ENCODE assay signal across 29 cellular contexts in genomic region chr7:1616741-1617140, GRCh38. TPM values are rescaled to one million over a fixed set of nuclear protein-coding genes. Genes with fewer than 3 reads are reported as not detected.
"Had no signal": no experiment of that assay in that cellular context is flagged by ENCODE, and none has a peak within 500 bp of the region (broad histone marks: within the 10 kb centered on the region; RNA-seq: fewer than 3 reads in every experiment).

No MANE protein-coding gene starts in this region.

- H3K27ac ChIP-seq: ascending aorta, cardiac muscle cell, SK-N-MC, WERI-Rb-1 had no signal

- H3K9me3 ChIP-seq: ascending aorta had no signal

- H3K4me3 ChIP-seq: ascending aorta, cardiac muscle cell, SK-N-MC had no signal

- H3K27ac Mint-ChIP-seq: activated CD4-positive, alpha-beta memory T cell treated with anti-CD3 and anti-CD28 coated beads, Interleukin-2, amount 10 ng/mL, durations not matched to agents 7 days and 5 days; activated CD8-positive, alpha-beta memory T cell treated with anti-CD3 and anti-CD28 coated beads, Interleukin-2, amount 10 ng/mL, durations not matched to agents 7 days and 5 days; activated naive CD4-positive, alpha-beta T cell treated with anti-CD3 and anti-CD28 coated beads, Interleukin-2, amount 10 ng/mL, durations not matched to agents 7 days and 5 days; activated naive CD8-positive, alpha-beta T cell treated with anti-CD3 and anti-CD28 coated beads, Interleukin-2, amount 10 ng/mL, durations not matched to agents 7 days and 5 days had no signal

- ATAC-seq: activated CD8-positive, alpha-beta memory T cell treated with anti-CD3 and anti-CD28 coated beads, Interleukin-2, amount 10 ng/mL, durations not matched to agents 7 days and 5 days had no signal

- H3K9me3 Mint-ChIP-seq: activated naive CD8-positive, alpha-beta T cell treated with anti-CD3 and anti-CD28 coated beads, Interleukin-2, amount 10 ng/mL, durations not matched to agents 7 days and 5 days; central memory CD8-positive, alpha-beta T cell had no signal

- H3K4me1 Mint-ChIP-seq: activated CD4-positive, alpha-beta memory T cell treated with anti-CD3 and anti-CD28 coated beads, Interleukin-2, amount 10 ng/mL, durations not matched to agents 7 days and 5 days; activated CD8-positive, alpha-beta memory T cell treated with anti-CD3 and anti-CD28 coated beads, Interleukin-2, amount 10 ng/mL, durations not matched to agents 7 days and 5 days; activated naive CD4-positive, alpha-beta T cell treated with anti-CD3 and anti-CD28 coated beads, Interleukin-2, amount 10 ng/mL, durations not matched to agents 7 days and 5 days; activated naive CD8-positive, alpha-beta T cell treated with anti-CD3 and anti-CD28 coated beads, Interleukin-2, amount 10 ng/mL, durations not matched to agents 7 days and 5 days; central memory CD8-positive, alpha-beta T cell had no signal

- H3K4me1 ChIP-seq: ascending aorta had no signal

- DNase-seq: activated CD4-positive, alpha-beta memory T cell treated with anti-CD3 and anti-CD28 coated beads, Interleukin-2, amount 10 ng/mL, durations not matched to agents 7 days and 5 days; activated CD4-positive, alpha-beta T cell treated with anti-CD3 and anti-CD28 coated beads for 1 hour; activated CD4-positive, alpha-beta T cell treated with anti-CD3 and anti-CD28 coated beads for 48 hours; activated CD4-positive, CD25-positive, alpha-beta regulatory T cell; activated CD8-positive, alpha-beta memory T cell treated with anti-CD3 and anti-CD28 coated beads for 24 hours; activated CD8-positive, alpha-beta memory T cell treated with anti-CD3 and anti-CD28 coated beads, Interleukin-2, amount 10 ng/mL, durations not matched to agents 7 days and 5 days; activated CD8-positive, alpha-beta memory T cell treated with anti-CD3 and anti-CD28 coated beads, Interleukin-2, amount 50 U/mL, for 48 hours; activated effector memory CD4-positive, alpha-beta T cell treated with Interleukin-2 at 50 U/mL for 16 hours; activated naive CD4-positive, alpha-beta T cell treated with anti-CD3 and anti-CD28 coated beads, Interleukin-2, amount 10 ng/mL, durations not matched to agents 7 days and 5 days; activated naive CD8-positive, alpha-beta T cell treated with anti-CD3 and anti-CD28 coated beads, Interleukin-2, amount 10 ng/mL, durations not matched to agents 7 days and 5 days; activated T-cell treated with anti-CD3 and anti-CD28 coated beads, Interleukin-2, amount 50 U/mL, for 48 hours; amygdala; NCI-H1092; NCI-H1436 treated with DMSO at 0.1 percent for 48 hours; NCI-H1694 treated with DMSO at 0.1 percent for 48 hours; NCI-H2029; NCI-H510A; NCI-H526; NCI-H748 treated with DMSO at 0.1 percent for 48 hours; NK-92 treated with Interleukin-12 subunit alpha and Interleukin-12 subunit beta, amount 100 ng/mL, for 24 hours; OCI-M1; Right ventricle myocardium superior; T1000; WERI-Rb-1 had no signal

- H3K27me3 Mint-ChIP-seq: activated CD8-positive, alpha-beta memory T cell treated with anti-CD3 and anti-CD28 coated beads, Interleukin-2, amount 10 ng/mL, durations not matched to agents 7 days and 5 days; activated naive CD8-positive, alpha-beta T cell treated with anti-CD3 and anti-CD28 coated beads, Interleukin-2, amount 10 ng/mL, durations not matched to agents 7 days and 5 days had no signal

- H3K4me3 Mint-ChIP-seq: activated CD4-positive, alpha-beta memory T cell treated with anti-CD3 and anti-CD28 coated beads, Interleukin-2, amount 10 ng/mL, durations not matched to agents 7 days and 5 days; activated CD8-positive, alpha-beta memory T cell treated with anti-CD3 and anti-CD28 coated beads, Interleukin-2, amount 10 ng/mL, durations not matched to agents 7 days and 5 days; activated naive CD4-positive, alpha-beta T cell treated with anti-CD3 and anti-CD28 coated beads, Interleukin-2, amount 10 ng/mL, durations not matched to agents 7 days and 5 days; activated naive CD8-positive, alpha-beta T cell treated with anti-CD3 and anti-CD28 coated beads, Interleukin-2, amount 10 ng/mL, durations not matched to agents 7 days and 5 days; central memory CD8-positive, alpha-beta T cell had no signal

- H3K36me3 ChIP-seq: ascending aorta, cardiac muscle cell, WERI-Rb-1 had no signal

- H3K27me3 ChIP-seq: ascending aorta, cardiac muscle cell had no signal

RNA-seq across cellular contexts. Expression of gene ELFN1, which starts 53.3 kb away (rescaled TPM):
- total RNA-seq: activated CD8-positive, alpha-beta memory T cell treated with anti-CD3 and anti-CD28 coated beads, Interleukin-2, amount 10 ng/mL, durations not matched to agents 7 days and 5 days; activated naive CD8-positive, alpha-beta T cell treated with anti-CD3 and anti-CD28 coated beads, Interleukin-2, amount 10 ng/mL, durations not matched to agents 7 days and 5 days; M059J had no signal
